In the genomic region with DNA sequence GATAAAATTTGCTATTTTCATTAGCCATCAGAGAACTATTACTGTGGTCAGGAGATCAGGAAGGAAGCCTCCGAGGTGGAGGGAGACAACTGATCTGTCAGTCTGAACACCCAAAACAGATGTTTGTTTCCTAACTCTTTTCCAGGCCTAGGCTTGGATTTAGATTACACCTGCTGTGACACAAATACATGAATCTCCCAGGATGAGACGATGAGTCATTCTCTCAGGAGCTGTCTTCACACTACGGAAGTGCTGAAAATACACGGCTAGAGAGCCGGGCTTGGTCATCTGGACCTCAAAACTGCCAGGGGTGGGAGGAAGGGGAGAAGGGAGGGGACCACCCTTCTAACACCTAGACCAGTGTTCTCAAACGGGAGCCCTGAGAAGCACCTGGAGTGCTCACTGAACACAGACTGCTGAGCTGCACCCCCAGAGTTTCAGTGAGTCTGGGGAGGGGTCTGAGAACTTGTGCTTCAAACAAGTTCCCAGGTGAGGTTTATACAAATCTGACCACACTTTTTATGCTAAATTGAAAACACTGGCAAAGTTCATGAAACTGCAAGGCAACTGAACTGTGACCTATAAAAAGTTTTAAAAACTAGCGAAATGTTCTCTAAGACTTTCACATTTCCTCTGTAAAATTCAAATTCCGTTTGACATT, we compare ENCODE assay signal across 1 cellular context.
TF ChIP-seq lines count a peak whose summit lies in the region.

No MANE protein-coding gene starts in this region.

TF ChIP-seq in WTC11, 78 proteins besides CTCF, POLR2A, EP300 and RAD21 (continued from another document):
- TF ChIP-seq, protein P1, sequence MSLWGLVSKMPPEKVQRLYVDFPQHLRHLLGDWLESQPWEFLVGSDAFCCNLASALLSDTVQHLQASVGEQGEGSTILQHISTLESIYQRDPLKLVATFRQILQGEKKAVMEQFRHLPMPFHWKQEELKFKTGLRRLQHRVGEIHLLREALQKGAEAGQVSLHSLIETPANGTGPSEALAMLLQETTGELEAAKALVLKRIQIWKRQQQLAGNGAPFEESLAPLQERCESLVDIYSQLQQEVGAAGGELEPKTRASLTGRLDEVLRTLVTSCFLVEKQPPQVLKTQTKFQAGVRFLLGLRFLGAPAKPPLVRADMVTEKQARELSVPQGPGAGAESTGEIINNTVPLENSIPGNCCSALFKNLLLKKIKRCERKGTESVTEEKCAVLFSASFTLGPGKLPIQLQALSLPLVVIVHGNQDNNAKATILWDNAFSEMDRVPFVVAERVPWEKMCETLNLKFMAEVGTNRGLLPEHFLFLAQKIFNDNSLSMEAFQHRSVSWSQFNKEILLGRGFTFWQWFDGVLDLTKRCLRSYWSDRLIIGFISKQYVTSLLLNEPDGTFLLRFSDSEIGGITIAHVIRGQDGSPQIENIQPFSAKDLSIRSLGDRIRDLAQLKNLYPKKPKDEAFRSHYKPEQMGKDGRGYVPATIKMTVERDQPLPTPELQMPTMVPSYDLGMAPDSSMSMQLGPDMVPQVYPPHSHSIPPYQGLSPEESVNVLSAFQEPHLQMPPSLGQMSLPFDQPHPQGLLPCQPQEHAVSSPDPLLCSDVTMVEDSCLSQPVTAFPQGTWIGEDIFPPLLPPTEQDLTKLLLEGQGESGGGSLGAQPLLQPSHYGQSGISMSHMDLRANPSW (CRISPR knock-in tag; conservative IDR thresholded peaks at IDR 0.05; ENCODE audit: low read depth) = no peak
- TF ChIP-seq ZNF219 (CRISPR knock-in tag; IDR thresholded peaks at IDR 0.05; ENCODE audit: borderline replicate concordance) (no peak), TCF7 (CRISPR knock-in tag; IDR thresholded peaks at IDR 0.05; ENCODE audit: low read depth) (no peak)
- TF ChIP-seq, protein P2, sequence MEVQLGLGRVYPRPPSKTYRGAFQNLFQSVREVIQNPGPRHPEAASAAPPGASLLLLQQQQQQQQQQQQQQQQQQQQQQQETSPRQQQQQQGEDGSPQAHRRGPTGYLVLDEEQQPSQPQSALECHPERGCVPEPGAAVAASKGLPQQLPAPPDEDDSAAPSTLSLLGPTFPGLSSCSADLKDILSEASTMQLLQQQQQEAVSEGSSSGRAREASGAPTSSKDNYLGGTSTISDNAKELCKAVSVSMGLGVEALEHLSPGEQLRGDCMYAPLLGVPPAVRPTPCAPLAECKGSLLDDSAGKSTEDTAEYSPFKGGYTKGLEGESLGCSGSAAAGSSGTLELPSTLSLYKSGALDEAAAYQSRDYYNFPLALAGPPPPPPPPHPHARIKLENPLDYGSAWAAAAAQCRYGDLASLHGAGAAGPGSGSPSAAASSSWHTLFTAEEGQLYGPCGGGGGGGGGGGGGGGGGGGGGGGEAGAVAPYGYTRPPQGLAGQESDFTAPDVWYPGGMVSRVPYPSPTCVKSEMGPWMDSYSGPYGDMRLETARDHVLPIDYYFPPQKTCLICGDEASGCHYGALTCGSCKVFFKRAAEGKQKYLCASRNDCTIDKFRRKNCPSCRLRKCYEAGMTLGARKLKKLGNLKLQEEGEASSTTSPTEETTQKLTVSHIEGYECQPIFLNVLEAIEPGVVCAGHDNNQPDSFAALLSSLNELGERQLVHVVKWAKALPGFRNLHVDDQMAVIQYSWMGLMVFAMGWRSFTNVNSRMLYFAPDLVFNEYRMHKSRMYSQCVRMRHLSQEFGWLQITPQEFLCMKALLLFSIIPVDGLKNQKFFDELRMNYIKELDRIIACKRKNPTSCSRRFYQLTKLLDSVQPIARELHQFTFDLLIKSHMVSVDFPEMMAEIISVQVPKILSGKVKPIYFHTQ (CRISPR knock-in tag; IDR thresholded peaks at IDR 0.05) = no peak
- TF ChIP-seq, protein P3, sequence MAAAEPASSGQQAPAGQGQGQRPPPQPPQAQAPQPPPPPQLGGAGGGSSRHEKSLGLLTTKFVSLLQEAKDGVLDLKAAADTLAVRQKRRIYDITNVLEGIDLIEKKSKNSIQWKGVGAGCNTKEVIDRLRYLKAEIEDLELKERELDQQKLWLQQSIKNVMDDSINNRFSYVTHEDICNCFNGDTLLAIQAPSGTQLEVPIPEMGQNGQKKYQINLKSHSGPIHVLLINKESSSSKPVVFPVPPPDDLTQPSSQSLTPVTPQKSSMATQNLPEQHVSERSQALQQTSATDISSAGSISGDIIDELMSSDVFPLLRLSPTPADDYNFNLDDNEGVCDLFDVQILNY (CRISPR knock-in tag; IDR thresholded peaks at IDR 0.05) = no peak
- TF ChIP-seq, protein P4, sequence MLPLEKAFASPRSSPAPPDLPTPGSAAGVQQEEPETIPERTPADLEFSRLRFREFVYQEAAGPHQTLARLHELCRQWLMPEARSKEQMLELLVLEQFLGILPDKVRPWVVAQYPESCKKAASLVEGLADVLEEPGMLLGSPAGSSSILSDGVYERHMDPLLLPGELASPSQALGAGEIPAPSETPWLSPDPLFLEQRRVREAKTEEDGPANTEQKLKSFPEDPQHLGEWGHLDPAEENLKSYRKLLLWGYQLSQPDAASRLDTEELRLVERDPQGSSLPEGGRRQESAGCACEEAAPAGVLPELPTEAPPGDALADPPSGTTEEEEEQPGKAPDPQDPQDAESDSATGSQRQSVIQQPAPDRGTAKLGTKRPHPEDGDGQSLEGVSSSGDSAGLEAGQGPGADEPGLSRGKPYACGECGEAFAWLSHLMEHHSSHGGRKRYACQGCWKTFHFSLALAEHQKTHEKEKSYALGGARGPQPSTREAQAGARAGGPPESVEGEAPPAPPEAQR (CRISPR knock-in tag; IDR thresholded peaks at IDR 0.05) = no peak
